In genomic region chr17:82551779-82552457, GRCh38 we compare ENCODE assay signal across 8 cellular contexts. TPM values are rescaled to one million over a fixed set of nuclear protein-coding genes. Genes with fewer than 3 reads are reported as not detected.
DNase-seq lines count a peak whose midpoint lies in the region; ATAC-seq and TF ChIP-seq lines count a peak whose summit lies in the region.

No MANE protein-coding gene starts in this region.

- H3K4me1 Mint-ChIP-seq in activated CD4-positive, alpha-beta memory T cell treated with anti-CD3 and anti-CD28 coated beads for 36 hours (ENCODE audit: low read depth) = peaks cover 34% of the 10 kb centered on the region
- peaks cover 34% of the 10 kb centered on the region for H3K4me1 Mint-ChIP-seq in stimulated activated effector memory CD8-positive, alpha-beta T cell treated with anti-CD3 and anti-CD28 coated beads, Interleukin-12 subunit alpha, Interleukin-12 subunit beta, amount 100 ng/mL, for 72 hours

- DNase-seq in NK-92 treated with Interleukin-12 subunit alpha and Interleukin-12 subunit beta, amount 100 ng/mL, for 24 hours (lab: John Stamatoyannopoulos, UW) = peak; percentile 17
- DNase-seq in NK-92 (lab: John Stamatoyannopoulos, UW; ENCODE audit: unreplicated experiment) = no peak
- peak; percentile 57 for DNase-seq in NCI-H510A treated with DMSO at 0.1 percent for 48 hours (lab: John Stamatoyannopoulos, UW)
- peak; percentile 88 for DNase-seq in activated CD4-positive, alpha-beta memory T cell treated with anti-CD3 and anti-CD28 coated beads for 36 hours
- DNase-seq in dorsolateral prefrontal cortex = peak; percentile 43 to 70 (median 58)
- DNase-seq in mucosa of descending colon = peak; percentile 80 to 84 (median 82)
- peak; percentile 54 to 85 for DNase-seq in stimulated activated effector memory CD8-positive, alpha-beta T cell treated with anti-CD3 and anti-CD28 coated beads, Interleukin-12 subunit alpha, Interleukin-12 subunit beta, amount 100 ng/mL, for 72 hours (ENCODE audit: low spot score in 2 of 2)

- H3K27ac Mint-ChIP-seq in activated CD4-positive, alpha-beta memory T cell treated with anti-CD3 and anti-CD28 coated beads for 36 hours = peak overlapping the region; percentile 67
- H3K27ac Mint-ChIP-seq in stimulated activated effector memory CD8-positive, alpha-beta T cell treated with anti-CD3 and anti-CD28 coated beads, Interleukin-12 subunit alpha, Interleukin-12 subunit beta, amount 100 ng/mL, for 72 hours = no peak overlapping the region

- peak overlapping the region in 52 of 59 donors; percentile 1 to 80 (median 54) for H3K27ac ChIP-seq in dorsolateral prefrontal cortex

- H3K9me3 ChIP-seq in mucosa of descending colon = no peaks in the 10 kb centered on the region

- no peaks in the 10 kb centered on the region for H3K27me3 ChIP-seq in dorsolateral prefrontal cortex

- no peaks in the 10 kb centered on the region for H3K9me3 Mint-ChIP-seq in activated CD4-positive, alpha-beta memory T cell treated with anti-CD3 and anti-CD28 coated beads for 36 hours
- H3K9me3 Mint-ChIP-seq in stimulated activated effector memory CD8-positive, alpha-beta T cell treated with anti-CD3 and anti-CD28 coated beads, Interleukin-12 subunit alpha, Interleukin-12 subunit beta, amount 100 ng/mL, for 72 hours = no peaks in the 10 kb centered on the region

- no peaks in the 10 kb centered on the region for H3K36me3 Mint-ChIP-seq in activated CD4-positive, alpha-beta memory T cell treated with anti-CD3 and anti-CD28 coated beads for 36 hours
- no peaks in the 10 kb centered on the region for H3K36me3 Mint-ChIP-seq in stimulated activated effector memory CD8-positive, alpha-beta T cell treated with anti-CD3 and anti-CD28 coated beads, Interleukin-12 subunit alpha, Interleukin-12 subunit beta, amount 100 ng/mL, for 72 hours

- CTCF ChIA-PET in activated CD4-positive, alpha-beta memory T cell treated with anti-CD3 and anti-CD28 coated beads for 36 hours (lab: Charles Lee) = interaction anchor here (0.7 to 1.4 kb wide), 8 partner anchors 11 to 521 kb away, joined by 3 to 7 read pairs (median 3); no protein-coding TSS in a partner anchor

- H3K4me1 ChIP-seq in mucosa of descending colon (ENCODE audit: low read depth) = peaks cover 44% of the 10 kb centered on the region

- TF ChIP-seq CTCF in dorsolateral prefrontal cortex (IDR thresholded peaks at IDR 0.05 in 54 of 56, conservative IDR thresholded peaks at IDR 0.05 in 2 of 56; ENCODE audit: low read depth in 1 of 56, partially characterized antibody in 56 of 56) (peak in 55 of 56 donors; percentile 26 to 74 (median 62)), mucosa of descending colon (IDR thresholded peaks at IDR 0.05) (peak; percentile 75)

- H3K27me3 Mint-ChIP-seq in activated CD4-positive, alpha-beta memory T cell treated with anti-CD3 and anti-CD28 coated beads for 36 hours = no peaks in the 10 kb centered on the region

- H3K36me3 ChIP-seq in mucosa of descending colon (ENCODE audit: low read depth) = no peaks in the 10 kb centered on the region

- H3K4me3 ChIP-seq in dorsolateral prefrontal cortex (peak overlapping the region in 1 of 59 donors; percentile 29), mucosa of descending colon (no peak overlapping the region)

- POLR2A ChIA-PET in activated CD4-positive, alpha-beta memory T cell treated with anti-CD3 and anti-CD28 coated beads for 36 hours (lab: Charles Lee) = no interaction called here

- intact Hi-C loops in activated CD4-positive, alpha-beta memory T cell treated with anti-CD3 and anti-CD28 coated beads for 36 hours (cut with micrococcal nuclease) = loop anchor here (2.0 to 5.0 kb wide), 2 partner anchors 93 to 200 kb away; partner anchors contain the start of gene NARF
- intact Hi-C loops in dorsolateral prefrontal cortex (cut with DNase I) (loop anchor here in 1 of 2 donors (5.0 to 10.0 kb wide), 2 partner anchors 60 to 197 kb away; partner anchors contain the start of gene TEX19), mucosa of descending colon (cut with DNase I, micrococcal nuclease) (no loop called here)

- ATAC-seq in HG03108 (IDR thresholded peaks at IDR 0.05; ENCODE audit: unreplicated experiment) = peak; percentile 78
- ATAC-seq in mucosa of descending colon = peak; percentile 87
- ATAC-seq in stimulated activated effector memory CD8-positive, alpha-beta T cell treated with anti-CD3 and anti-CD28 coated beads, Interleukin-12 subunit alpha, Interleukin-12 subunit beta, amount 100 ng/mL, for 72 hours = peak; percentile 99

- no peak overlapping the region for H3K4me3 Mint-ChIP-seq in activated CD4-positive, alpha-beta memory T cell treated with anti-CD3 and anti-CD28 coated beads for 36 hours
- H3K4me3 Mint-ChIP-seq in stimulated activated effector memory CD8-positive, alpha-beta T cell treated with anti-CD3 and anti-CD28 coated beads, Interleukin-12 subunit alpha, Interleukin-12 subunit beta, amount 100 ng/mL, for 72 hours = no peak overlapping the region

RNA-seq across cellular contexts. Expression of gene FOXK2, which starts 32.4 kb away (rescaled TPM):
- 10 to 100 TPM; 49.3 to 60.8 TPM for total RNA-seq in activated CD4-positive, alpha-beta memory T cell treated with anti-CD3 and anti-CD28 coated beads for 36 hours
- total RNA-seq in dorsolateral prefrontal cortex (100 to 1,000 TPM in 8 of 120 experiments, 10 to 100 TPM in 112; 65.0 to 126 (median 81.9) TPM), mucosa of descending colon (10 to 100 TPM; 39.7 to 62.3 (median 43.5) TPM)
